Comparison of ENCODE assay signal across 1 cellular context in genomic region chr15:44726568-44727461, GRCh38.
TF ChIP-seq lines count a peak whose summit lies in the region.

No MANE protein-coding gene starts in this region.

TF ChIP-seq in K562, 482 proteins besides CTCF, POLR2A, EP300 and RAD21 (continued from another document and continues in another):
- TF ChIP-seq FOXK2 (conservative IDR thresholded peaks at IDR 0.05 in 1 of 2, IDR thresholded peaks at IDR 0.05 in 1 of 2; ENCODE audit: low read depth in 2 of 2) (peak; percentile 83 to 85), GTF2E2 (tag; IDR thresholded peaks at IDR 0.05) (peak; percentile 99), RBBP5 (IDR thresholded peaks at IDR 0.05; ENCODE audit: borderline replicate concordance, insufficient read depth, low read length, poor library complexity, severe bottlenecking) (no peak), THAP7 (CRISPR knock-in tag; IDR thresholded peaks at IDR 0.05) (peak; percentile 83), SP2 (IDR thresholded peaks at IDR 0.05; ENCODE audit: extremely low read depth, low read depth, low read length, poor library complexity, severe bottlenecking) (no peak), CEBPB (tag; IDR thresholded peaks at IDR 0.05) (peak; percentile 25), ZNF561 (CRISPR knock-in tag; conservative IDR thresholded peaks at IDR 0.05) (peak; percentile 59; the same call in 1 of the 2 replicates), HMBOX1 (IDR thresholded peaks at IDR 0.05) (peak; percentile 97), POLR2G (IDR thresholded peaks at IDR 0.05; ENCODE audit: low read depth, low read length) (peak; percentile 71), MTF1 (CRISPR knock-in tag; IDR thresholded peaks at IDR 0.05; ENCODE audit: borderline replicate concordance) (no peak), RBM22 (IDR thresholded peaks at IDR 0.05; ENCODE audit: low read depth, low read length, poor library complexity, severe bottlenecking) (no peak), MNT (conservative IDR thresholded peaks at IDR 0.05) (peak in 1 of 2 experiments; percentile 60; a peak in 3 of 4 replicates), ZFPM2 (CRISPR knock-in tag; IDR thresholded peaks at IDR 0.05) (peak; percentile 87; the same call in 1 of the 2 replicates), MITF (IDR thresholded peaks at IDR 0.05) (no peak), CHCHD3 (CRISPR knock-in tag; IDR thresholded peaks at IDR 0.05) (peak; percentile 93), CC2D1A (IDR thresholded peaks at IDR 0.05) (no peak), CBX1 (IDR thresholded peaks at IDR 0.05; ENCODE audit: low read depth) (peak; percentile 88), NELFE (IDR thresholded peaks at IDR 0.05; ENCODE audit: insufficient read depth, insufficient read length) (no peak), L3MBTL2 (IDR thresholded peaks at IDR 0.05) (peak; percentile 53), ZNF644 (tag; IDR thresholded peaks at IDR 0.05; ENCODE audit: low read depth) (peak; percentile 79), ZNF212 (CRISPR knock-in tag; IDR thresholded peaks at IDR 0.05) (peak; percentile 49; the same call in 1 of the 2 replicates), ZNF592 (IDR thresholded peaks at IDR 0.05) (peak; percentile 59; the same call in 1 of the 2 replicates), SMAD3 (CRISPR knock-in tag; conservative IDR thresholded peaks at IDR 0.05) (peak; percentile 94), LCOR (CRISPR knock-in tag; IDR thresholded peaks at IDR 0.05) (peak; percentile 18; the same call in 1 of the 2 replicates), CEBPG (CRISPR knock-in tag; IDR thresholded peaks at IDR 0.05) (peak; percentile 29; the same call in 1 of the 2 replicates), CEBPG (tag; conservative IDR thresholded peaks at IDR 0.05 in 1 of 2, IDR thresholded peaks at IDR 0.05 in 1 of 2) (no peak), SMARCA4 (IDR thresholded peaks at IDR 0.05) (peak; percentile 86), VEZF1 (CRISPR knock-in tag; IDR thresholded peaks at IDR 0.05) (peak; percentile 26), ZFP30 (CRISPR knock-in tag; IDR thresholded peaks at IDR 0.05; ENCODE audit: borderline replicate concordance) (peak; percentile 50; the same call in 1 of the 2 replicates), NEUROD1 (IDR thresholded peaks at IDR 0.05; ENCODE audit: borderline replicate concordance, low read depth, low read length, partially characterized antibody) (peak; percentile 31), EWSR1 (IDR thresholded peaks at IDR 0.05; ENCODE audit: borderline replicate concordance, low read depth, partially characterized antibody) (no peak), KDM4B (IDR thresholded peaks at IDR 0.05; ENCODE audit: borderline replicate concordance in 2 of 2, low read depth in 1 of 2) (peak in 1 of 2 experiments; percentile 62; a peak in 1 of 4 replicates), NR2C2 (CRISPR knock-in tag; IDR thresholded peaks at IDR 0.05) (no peak), NR2C2 (tag; IDR thresholded peaks at IDR 0.05) (peak; percentile 80), ZMIZ1 (IDR thresholded peaks at IDR 0.05; ENCODE audit: low read depth in 2 of 2, low read length in 2 of 2) (peak in 1 of 2 experiments; percentile 94; a peak in 2 of 4 replicates), ZSCAN32 (CRISPR knock-in tag; IDR thresholded peaks at IDR 0.05) (peak; percentile 90), REST (CRISPR knock-in tag; IDR thresholded peaks at IDR 0.05; ENCODE audit: low read depth) (no peak), HDGF (IDR thresholded peaks at IDR 0.05) (no peak), CAMTA2 (CRISPR knock-in tag; conservative IDR thresholded peaks at IDR 0.05) (peak; percentile 81; the same call in 1 of the 2 replicates), HMGXB4 (CRISPR knock-in tag; IDR thresholded peaks at IDR 0.05) (no peak), MAFK (IDR thresholded peaks at IDR 0.05; ENCODE audit: low read length) (peak; percentile 32), CBFA2T3 (IDR thresholded peaks at IDR 0.05) (peak; percentile 22; the same call in 1 of the 2 replicates), ZNF551 (CRISPR knock-in tag; IDR thresholded peaks at IDR 0.05) (peak; percentile 86; the same call in 1 of the 2 replicates), TCF7 (IDR thresholded peaks at IDR 0.05; ENCODE audit: borderline replicate concordance) (no peak), PHF20 (IDR thresholded peaks at IDR 0.05; ENCODE audit: partially characterized antibody) (no peak)
